In genomic region chr2:100211517-100211916, GRCh38 we compare ENCODE assay signal across 1 cellular context.
TF ChIP-seq lines count a peak whose summit lies in the region.

No MANE protein-coding gene starts in this region.

TF ChIP-seq in IMR-90, 13 proteins besides CTCF, POLR2A, EP300 and RAD21 (continued from another document):
- TF ChIP-seq RFX5 (IDR thresholded peaks at IDR 0.05; ENCODE audit: low read depth, low read length) (no peak), NFE2L2 (IDR thresholded peaks at IDR 0.05; ENCODE audit: low read depth, low read length) (no peak), CEBPB (IDR thresholded peaks at IDR 0.05; ENCODE audit: low read depth, low read length) (peak; percentile 65), FOS (IDR thresholded peaks at IDR 0.05; ENCODE audit: low read depth, low read length) (no peak), BHLHE40 (IDR thresholded peaks at IDR 0.05; ENCODE audit: low read depth, low read length) (no peak)
